In genomic region chr1:41728403-41729202, GRCh38 we compare ENCODE assay signal across 7 cellular contexts.
DNase-seq lines count a peak whose midpoint lies in the region; ATAC-seq and TF ChIP-seq lines count a peak whose summit lies in the region.

No MANE protein-coding gene starts in this region.

- TF ChIP-seq EP300 in gastroesophageal sphincter (IDR thresholded peaks at IDR 0.05): no peak

- H3K9me3 ChIP-seq in endodermal cell (ENCODE audit: control insufficient read depth, low read length): no peaks in the 10 kb centered on the region
- no peaks in the 10 kb centered on the region for H3K9me3 ChIP-seq in gastroesophageal sphincter

- ATAC-seq in GM18858 (IDR thresholded peaks at IDR 0.05; ENCODE audit: unreplicated experiment): peak; percentile 70
- peak; percentile 70 for ATAC-seq in GM21737 (IDR thresholded peaks at IDR 0.05; ENCODE audit: unreplicated experiment)
- peak; percentile 98 for ATAC-seq in activated naive CD8-positive, alpha-beta T cell treated with anti-CD3 and anti-CD28 coated beads, Interleukin-2, amount 50 U/mL, for 24 hours
- ATAC-seq in gastroesophageal sphincter: no peak

- peak overlapping the region; percentile 72 for H3K4me3 Mint-ChIP-seq in activated naive CD8-positive, alpha-beta T cell treated with anti-CD3 and anti-CD28 coated beads, Interleukin-2, amount 50 U/mL, for 24 hours
- no peak overlapping the region for H3K4me3 Mint-ChIP-seq in endodermal cell

- no peaks in the 10 kb centered on the region for H3K27me3 Mint-ChIP-seq in activated naive CD8-positive, alpha-beta T cell treated with anti-CD3 and anti-CD28 coated beads, Interleukin-2, amount 50 U/mL, for 24 hours
- no peaks in the 10 kb centered on the region for H3K27me3 Mint-ChIP-seq in endodermal cell (ENCODE audit: insufficient read depth)

- TF ChIP-seq POLR2A in gastroesophageal sphincter (IDR thresholded peaks at IDR 0.05): no peak

- H3K36me3 ChIP-seq in endodermal cell (ENCODE audit: control insufficient read depth, insufficient read depth, low read length): no peaks in the 10 kb centered on the region
- H3K36me3 ChIP-seq in gastroesophageal sphincter: no peaks in the 10 kb centered on the region

- DNase-seq in NCI-H2107 treated with DMSO at 0.1 percent for 48 hours (lab: John Stamatoyannopoulos, UW; ENCODE audit: unreplicated experiment) (peak; percentile 66), endodermal cell (no peak)
- DNase-seq in activated naive CD8-positive, alpha-beta T cell treated with anti-CD3 and anti-CD28 coated beads, Interleukin-2, amount 50 U/mL, for 24 hours: peak; percentile 85
- peak; percentile 70 for DNase-seq in stimulated activated CD4-positive, alpha-beta T cell treated with anti-CD3 and anti-CD28 coated beads, Interleukin-4, amount 100 ng/mL, for 24 hours

- H3K9me3 Mint-ChIP-seq in activated naive CD8-positive, alpha-beta T cell treated with anti-CD3 and anti-CD28 coated beads, Interleukin-2, amount 50 U/mL, for 24 hours: peaks cover 6% of the 10 kb centered on the region
- no peaks in the 10 kb centered on the region for H3K9me3 Mint-ChIP-seq in endodermal cell

- no peaks in the 10 kb centered on the region for H3K27me3 ChIP-seq in endodermal cell (ENCODE audit: control insufficient read depth, insufficient read depth, low read length, poor library complexity, severe bottlenecking)
- H3K27me3 ChIP-seq in gastroesophageal sphincter: no peaks in the 10 kb centered on the region

- H3K4me3 ChIP-seq in endodermal cell (ENCODE audit: low read length) (no peak overlapping the region), gastroesophageal sphincter (no peak overlapping the region)

- peaks cover 61% of the 10 kb centered on the region for H3K4me1 Mint-ChIP-seq in activated naive CD8-positive, alpha-beta T cell treated with anti-CD3 and anti-CD28 coated beads, Interleukin-2, amount 50 U/mL, for 24 hours
- no peaks in the 10 kb centered on the region for H3K4me1 Mint-ChIP-seq in endodermal cell

- peak overlapping the region; percentile 94 for H3K27ac Mint-ChIP-seq in activated naive CD8-positive, alpha-beta T cell treated with anti-CD3 and anti-CD28 coated beads, Interleukin-2, amount 50 U/mL, for 24 hours
- no peak overlapping the region for H3K27ac Mint-ChIP-seq in endodermal cell

- H3K4me1 ChIP-seq in endodermal cell (ENCODE audit: control insufficient read depth, insufficient read depth, low read length) (no peaks in the 10 kb centered on the region), gastroesophageal sphincter (peaks cover 0 to 29% (median 0%) of the 10 kb centered on the region in 3 donors)

- no peaks in the 10 kb centered on the region for H3K36me3 Mint-ChIP-seq in activated naive CD8-positive, alpha-beta T cell treated with anti-CD3 and anti-CD28 coated beads, Interleukin-2, amount 50 U/mL, for 24 hours (ENCODE audit: low read depth)
- H3K36me3 Mint-ChIP-seq in endodermal cell (ENCODE audit: low read depth): no peaks in the 10 kb centered on the region

- no peak overlapping the region for H3K9ac ChIP-seq in endodermal cell (ENCODE audit: extremely low read depth, low read length, poor library complexity, severe bottlenecking)

- 85 to 87% methylated on average over 7 to 12 of the region's 12 CpGs for WGBS in endodermal cell (ENCODE audit: insufficient coverage in 1 of 2, insufficient read length in 1 of 2), 2 experiments
- 58 to 80% methylated on average over 1 to 9 of the region's 12 CpGs for WGBS in gastroesophageal sphincter (ENCODE audit: low coverage in 1 of 2), 2 donors

- no peak for TF ChIP-seq CTCF in endodermal cell (conservative IDR thresholded peaks at IDR 0.05)
- no peak for TF ChIP-seq CTCF in gastroesophageal sphincter (IDR thresholded peaks at IDR 0.05)

- H3K27ac ChIP-seq in endodermal cell (ENCODE audit: low read depth, low read length): no peak overlapping the region
- no peak overlapping the region for H3K27ac ChIP-seq in gastroesophageal sphincter
